ENCODE assay signal across 11 cellular contexts in genomic region chr12:76883826-76884225, GRCh38. TPM values are rescaled to one million over a fixed set of nuclear protein-coding genes. Genes with fewer than 3 reads are reported as not detected.
DNase-seq lines count a peak whose midpoint lies in the region; ATAC-seq and TF ChIP-seq lines count a peak whose summit lies in the region.
"Had no signal": no experiment of that assay in that cellular context is flagged by ENCODE, and none has a peak within 500 bp of the region (broad histone marks: within the 10 kb centered on the region; RNA-seq: fewer than 3 reads in every experiment).

No MANE protein-coding gene starts in this region.

- H3K27ac ChIP-seq in brain microvascular endothelial cell (no peak overlapping the region), Karpas-422 (ENCODE audit: low read length) (no peak overlapping the region)
- H3K27ac ChIP-seq: SJSA1 had no signal

- no peak for ATAC-seq in GM21786 (IDR thresholded peaks at IDR 0.05; ENCODE audit: unreplicated experiment)
- no peak for ATAC-seq in stimulated activated naive B cell treated with anti-CD40 and anti-IgM and Interleukin-4, amounts not matched to agents 10 μg/mL and 1 μg/mL and 100 μg/mL, for 72 hours (replicated peaks)
- ATAC-seq: activated CD8-positive, alpha-beta memory T cell treated with anti-CD3 and anti-CD28 coated beads, Interleukin-2, amount 10 ng/mL, durations not matched to agents 7 days and 5 days had no signal

- peaks cover 20 to 21% of the 10 kb centered on the region in 2 donors for H3K27me3 Mint-ChIP-seq in stimulated activated naive B cell treated with anti-CD40 and anti-IgM and Interleukin-4, amounts not matched to agents 10 μg/mL and 1 μg/mL and 100 μg/mL, for 72 hours

- H3K27me3 ChIP-seq in brain microvascular endothelial cell (replicated peaks) = no peaks in the 10 kb centered on the region
- H3K27me3 ChIP-seq in Karpas-422 (ENCODE audit: low read length) = no peaks in the 10 kb centered on the region
- H3K27me3 ChIP-seq: SJSA1 had no signal

- no peak overlapping the region for H3K4me2 ChIP-seq in Karpas-422 (ENCODE audit: low read depth, low read length, poor library complexity, severe bottlenecking)

- H3K9me3 ChIP-seq in Karpas-422 (ENCODE audit: low read length) = no peaks in the 10 kb centered on the region
- H3K9me3 ChIP-seq: SJSA1 had no signal

- H3K4me3 ChIP-seq in brain microvascular endothelial cell (ENCODE audit: low read depth, low read length) (no peak overlapping the region), Karpas-422 (ENCODE audit: low read length) (no peak overlapping the region)
- H3K4me3 ChIP-seq: SJSA1 had no signal

- H3K36me3 Mint-ChIP-seq in stimulated activated naive B cell treated with anti-CD40 and anti-IgM and Interleukin-4, amounts not matched to agents 10 μg/mL and 1 μg/mL and 100 μg/mL, for 72 hours = no peaks in the 10 kb centered on the region
- H3K36me3 Mint-ChIP-seq: activated CD8-positive, alpha-beta memory T cell treated with anti-CD3 and anti-CD28 coated beads, Interleukin-2, amount 10 ng/mL, durations not matched to agents 7 days and 5 days had no signal

- H3K4me1 Mint-ChIP-seq in stimulated activated naive B cell treated with anti-CD40 and anti-IgM and Interleukin-4, amounts not matched to agents 10 μg/mL and 1 μg/mL and 100 μg/mL, for 72 hours = peaks cover 3 to 5% of the 10 kb centered on the region in 2 donors

- H2AFZ ChIP-seq in Karpas-422 (ENCODE audit: low read length) = no peak overlapping the region

- no peaks in the 10 kb centered on the region for H3K79me2 ChIP-seq in Karpas-422 (ENCODE audit: low read length)

- H4K20me1 ChIP-seq in Karpas-422 (ENCODE audit: insufficient read depth, low read depth, low read length) = no peaks in the 10 kb centered on the region

- DNase-seq in Daoy (ENCODE audit: low read depth) = peak; percentile 30
- peak; percentile 3 for DNase-seq in NCI-H1694 treated with DMSO at 0.1 percent for 48 hours (lab: John Stamatoyannopoulos, UW)
- DNase-seq in brain microvascular endothelial cell = peak; percentile 65
- peak; percentile 57 for DNase-seq in kidney tubule cell (ENCODE audit: low spot score)
- no peak for DNase-seq in Karpas-422
- DNase-seq in stimulated activated naive B cell treated with anti-CD40 and anti-IgM and Interleukin-4, amounts not matched to agents 10 μg/mL and 1 μg/mL and 100 μg/mL, for 72 hours = no peak
- DNase-seq in T-helper 9 cell = no peak
- DNase-seq: activated CD8-positive, alpha-beta memory T cell treated with anti-CD3 and anti-CD28 coated beads, Interleukin-2, amount 10 ng/mL, durations not matched to agents 7 days and 5 days; activated naive CD4-positive, alpha-beta T cell treated with Interleukin-2 at 50 U/mL for 16 hours had no signal

- in situ Hi-C loops in brain microvascular endothelial cell (cut with HindIII; ENCODE audit: low pct_ligation_motif_present, low sequenced_read_pairs) = no loop called here

- no peak overlapping the region for H3K27ac Mint-ChIP-seq in stimulated activated naive B cell treated with anti-CD40 and anti-IgM and Interleukin-4, amounts not matched to agents 10 μg/mL and 1 μg/mL and 100 μg/mL, for 72 hours
- H3K27ac Mint-ChIP-seq: activated CD8-positive, alpha-beta memory T cell treated with anti-CD3 and anti-CD28 coated beads, Interleukin-2, amount 10 ng/mL, durations not matched to agents 7 days and 5 days had no signal

- TF ChIP-seq CTCF in brain microvascular endothelial cell (IDR thresholded peaks at IDR 0.05; ENCODE audit: low read depth, low read length, missing control alignments) = no peak

- peaks cover 6% of the 10 kb centered on the region for H3K4me1 ChIP-seq in Karpas-422 (ENCODE audit: low read length)

- H3K36me3 ChIP-seq in brain microvascular endothelial cell (replicated peaks) (no peaks in the 10 kb centered on the region), Karpas-422 (ENCODE audit: insufficient read depth, low read length) (no peaks in the 10 kb centered on the region)

- H3K4me3 Mint-ChIP-seq in stimulated activated naive B cell treated with anti-CD40 and anti-IgM and Interleukin-4, amounts not matched to agents 10 μg/mL and 1 μg/mL and 100 μg/mL, for 72 hours = no peak overlapping the region
- H3K4me3 Mint-ChIP-seq: activated CD8-positive, alpha-beta memory T cell treated with anti-CD3 and anti-CD28 coated beads, Interleukin-2, amount 10 ng/mL, durations not matched to agents 7 days and 5 days had no signal

- H3K9ac ChIP-seq in Karpas-422 (ENCODE audit: low read length) = no peak overlapping the region

- no peaks in the 10 kb centered on the region for H3K9me2 ChIP-seq in Karpas-422 (replicated peaks; ENCODE audit: insufficient read depth, low read length)

- H3K9me3 Mint-ChIP-seq in stimulated activated naive B cell treated with anti-CD40 and anti-IgM and Interleukin-4, amounts not matched to agents 10 μg/mL and 1 μg/mL and 100 μg/mL, for 72 hours = no peaks in the 10 kb centered on the region

RNA-seq across cellular contexts. Expression of gene CSRP2, which starts 5.0 kb away (rescaled TPM):
- total RNA-seq in Daoy (2014; rRNA removed; shearing (Covaris generic)) = 74.6 and 90.0 TPM in 2 replicates
- not detected in 2 replicates for total RNA-seq in Karpas-422 (2014; rRNA removed; shearing (Covaris generic); ENCODE audit: low replicate concordance)

Comparison
In these comparisons a context has a peak if more than half of its experiments do, and no peak if none do; other contexts are left out.
1. DNase-seq: peak in Daoy (single experiment), NCI-H1694 treated with DMSO at 0.1 percent for 48 hours (single experiment), brain microvascular endothelial cell (single experiment) and kidney tubule cell (single experiment); none in Karpas-422 (single experiment), stimulated activated naive B cell treated with anti-CD40 and anti-IgM and Interleukin-4, amounts not matched to agents 10 μg/mL and 1 μg/mL and 100 μg/mL, for 72 hours (single experiment) and T-helper 9 cell (single experiment).
2. RNA of gene CSRP2, which starts 5.0 kb away (total RNA-seq): 74.6 to 90.0 TPM in Daoy; not detected in Karpas-422; every median in the first group is over 10 times any median in the second.